14 cellular contexts compared by ENCODE assay signal in genomic region chr2:69036926-69037325, GRCh38. TPM values are rescaled to one million over a fixed set of nuclear protein-coding genes. Genes with fewer than 3 reads are reported as not detected.
"Had no signal": no experiment of that assay in that cellular context is flagged by ENCODE, and none has a peak within 500 bp of the region (broad histone marks: within the 10 kb centered on the region; RNA-seq: fewer than 3 reads in every experiment).

No MANE protein-coding gene starts in this region.

- H3K4me1 ChIP-seq: uterus had no signal

- H3K9me3 Mint-ChIP-seq: activated CD4-positive, alpha-beta T cell treated with anti-CD3 and anti-CD28 coated beads, Interleukin-2, amount 10 ng/mL, durations not matched to agents 7 days and 5 days; activated T-helper 2 cell treated with anti-CD3 and anti-CD28 coated beads, Interferon-gamma antibody, Interleukin-2, Interleukin-4, amounts not matched to agents 10 μg/mL and 5 μg/mL and 100 μg/mL, durations not matched to agents 14 hours and 24 hours and 36 hours; mesothelial cell of epicardium had no signal

- H3K4me3 ChIP-seq: adrenal gland, esophagus squamous epithelium, hepatocyte, skin epidermis, tibial artery, uterus had no signal

- H3K27me3 ChIP-seq: adrenal gland, esophagus squamous epithelium, hepatocyte, tibial artery, uterus had no signal

- DNase-seq: activated CD4-positive, alpha-beta T cell treated with anti-CD3 and anti-CD28 coated beads, Interleukin-2, amount 10 ng/mL, durations not matched to agents 7 days and 5 days; activated CD4-positive, CD25-positive, alpha-beta regulatory T cell; activated naive CD4-positive, alpha-beta T cell treated with anti-CD3 and anti-CD28 coated beads, Interleukin-2, amount 50 U/mL, for 16 hours; adrenal gland; esophagus squamous epithelium; kidney glomerular epithelial cell; retina; T-helper 17 cell; tibial artery; uterus had no signal

- H3K27ac ChIP-seq: adrenal gland, esophagus squamous epithelium, hepatocyte, tibial artery, uterus had no signal

- H3K27ac Mint-ChIP-seq: activated CD4-positive, alpha-beta T cell treated with anti-CD3 and anti-CD28 coated beads, Interleukin-2, amount 10 ng/mL, durations not matched to agents 7 days and 5 days; activated T-helper 2 cell treated with anti-CD3 and anti-CD28 coated beads, Interferon-gamma antibody, Interleukin-2, Interleukin-4, amounts not matched to agents 10 μg/mL and 5 μg/mL and 100 μg/mL, durations not matched to agents 14 hours and 24 hours and 36 hours; mesothelial cell of epicardium; T-helper 17 cell had no signal

- H3K4me3 Mint-ChIP-seq: activated CD4-positive, alpha-beta T cell treated with anti-CD3 and anti-CD28 coated beads, Interleukin-2, amount 10 ng/mL, durations not matched to agents 7 days and 5 days; mesothelial cell of epicardium; T-helper 17 cell had no signal

- H3K9me3 ChIP-seq: adrenal gland, esophagus squamous epithelium, tibial artery, uterus had no signal

- H3K4me2 ChIP-seq: hepatocyte had no signal

- H2AFZ ChIP-seq: hepatocyte had no signal

- H3K36me3 ChIP-seq: uterus had no signal

- H3K4me1 Mint-ChIP-seq: activated CD4-positive, alpha-beta T cell treated with anti-CD3 and anti-CD28 coated beads, Interleukin-2, amount 10 ng/mL, durations not matched to agents 7 days and 5 days; T-helper 17 cell had no signal

RNA-seq across cellular contexts. Expression of gene ANTXR1, which starts 23.9 kb away (rescaled TPM):
- total RNA-seq: activated T-helper 2 cell treated with anti-CD3 and anti-CD28 coated beads, Interferon-gamma antibody, Interleukin-2, Interleukin-4, amounts not matched to agents 10 μg/mL and 5 μg/mL and 100 μg/mL, durations not matched to agents 14 hours and 24 hours and 36 hours; T-helper 17 cell had no signal
